ENCODE assay signal across 8 cellular contexts in the genomic region with DNA sequence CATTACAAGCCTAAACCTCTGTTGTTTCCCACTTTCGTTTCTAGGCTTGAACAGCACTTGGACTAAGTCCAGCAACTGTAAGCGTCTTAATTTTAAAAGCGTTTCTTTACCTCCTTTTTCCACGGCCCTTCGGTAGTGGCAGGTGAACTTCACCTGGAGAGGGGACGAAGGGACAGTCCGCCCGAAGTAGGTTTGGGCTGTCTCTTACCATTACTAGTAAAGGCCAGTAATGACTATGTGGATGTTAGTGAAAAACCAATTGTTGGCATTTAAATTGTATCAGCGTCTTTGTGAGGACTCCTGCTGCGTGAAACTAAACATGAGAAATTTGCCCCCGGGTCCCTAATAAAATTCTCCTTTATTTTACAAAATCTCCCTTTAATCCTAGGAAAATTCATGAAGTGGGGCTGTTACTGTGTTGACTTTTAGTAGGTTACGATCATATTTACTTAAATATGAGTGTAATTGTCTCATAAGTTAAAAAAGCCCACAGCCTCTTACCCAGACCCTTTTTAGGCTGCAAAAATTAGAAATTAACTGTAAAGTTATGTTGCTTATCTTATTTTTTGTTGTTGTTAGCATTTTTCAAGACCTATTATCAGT. TPM values are rescaled to one million over a fixed set of nuclear protein-coding genes. Genes with fewer than 3 reads are reported as not detected.
DNase-seq lines count a peak whose midpoint lies in the region; ATAC-seq and TF ChIP-seq lines count a peak whose summit lies in the region.

No MANE protein-coding gene starts in this region.

- ATAC-seq in activated CD8-positive, alpha-beta T cell treated with anti-CD3 and anti-CD28 coated beads for 36 hours = peak; percentile 8
- peak; percentile 0 to 10 for ATAC-seq in gastrocnemius medialis
- no peak for ATAC-seq in HG02678 (IDR thresholded peaks at IDR 0.05; ENCODE audit: unreplicated experiment)
- ATAC-seq in GM21717 (IDR thresholded peaks at IDR 0.05; ENCODE audit: unreplicated experiment) = no peak
- ATAC-seq in HG02981 (IDR thresholded peaks at IDR 0.05; ENCODE audit: unreplicated experiment) = no peak

- in situ Hi-C loops in gastrocnemius medialis (cut with MboI; ENCODE audit: low sequenced_read_pairs in 4 of 4) = loop anchor here in 2 of 4 donors (10.0 kb wide), 2 partner anchors 71 to 109 kb away; a partner anchor contains a TSS

- peak overlapping the region; percentile 45 for H2BK5ac ChIP-seq in H9 (ENCODE audit: insufficient read length, low read length)

- H3K27me3 Mint-ChIP-seq in H9 (ENCODE audit: low read depth) = no peaks in the 10 kb centered on the region; the same call in 1 of the 2 replicates
- H3K27me3 Mint-ChIP-seq in activated CD8-positive, alpha-beta T cell treated with anti-CD3 and anti-CD28 coated beads for 36 hours = no peaks in the 10 kb centered on the region

- peak overlapping the region; percentile 96 for H2AFZ ChIP-seq in ACC112 (ENCODE audit: low read length, unreplicated experiment)
- no peak overlapping the region for H2AFZ ChIP-seq in H9 (ENCODE audit: low read length)

- no peak for DNase-seq in H9
- no peak for DNase-seq in activated CD8-positive, alpha-beta T cell treated with anti-CD3 and anti-CD28 coated beads for 36 hours
- no peak for DNase-seq in left ventricle myocardium inferior
- DNase-seq in gastrocnemius medialis = no peak

- peak overlapping the region; percentile 29 for H4K8ac ChIP-seq in H9 (replicated peaks; ENCODE audit: insufficient read length, low read depth, low read length)

- H2BK120ac ChIP-seq in H9 (ENCODE audit: low read depth, low read length, poor library complexity, severe bottlenecking) = no peak overlapping the region

- CTCF ChIA-PET in activated CD8-positive, alpha-beta T cell treated with anti-CD3 and anti-CD28 coated beads for 36 hours (lab: Charles Lee) = interaction anchor here (0.6 to 3.1 kb wide), 11 partner anchors 13 to 142 kb away, joined by 3 to 21 read pairs (median 7); a partner anchor contains a TSS

- H4K91ac ChIP-seq in H9 (ENCODE audit: insufficient read length, low read depth, low read length) = no peak overlapping the region

- peak overlapping the region; percentile 98 for H4K5ac ChIP-seq in H9 (ENCODE audit: insufficient read length, low read depth, low read length)

- H3K36me3 Mint-ChIP-seq in H9 (ENCODE audit: insufficient read depth in 1 of 3, low read depth in 3 of 3) = peaks cover 0 to 3% (median 0%) of the 10 kb centered on the region in 3 experiments; a peak in 2 of 7 replicates
- H3K36me3 Mint-ChIP-seq in activated CD8-positive, alpha-beta T cell treated with anti-CD3 and anti-CD28 coated beads for 36 hours (ENCODE audit: low read depth) = no peaks in the 10 kb centered on the region

- peak overlapping the region; percentile 71 for H3K27ac ChIP-seq in ACC112 (ENCODE audit: low read depth, low read length)
- H3K27ac ChIP-seq in H9 (ENCODE audit: insufficient read length, low read depth, low read length) = peak overlapping the region; percentile 58
- peak overlapping the region; percentile 100 for H3K27ac ChIP-seq in left ventricle myocardium inferior (replicated peaks)
- H3K27ac ChIP-seq in gastrocnemius medialis = peak overlapping the region; percentile 91 to 99 (median 97)

- peaks cover 41 to 48% of the 10 kb centered on the region in 2 experiments for H3K4me1 Mint-ChIP-seq in H9
- peaks cover 57% of the 10 kb centered on the region for H3K4me1 Mint-ChIP-seq in activated CD8-positive, alpha-beta T cell treated with anti-CD3 and anti-CD28 coated beads for 36 hours (ENCODE audit: low read depth)

- POLR2A ChIA-PET in activated CD8-positive, alpha-beta T cell treated with anti-CD3 and anti-CD28 coated beads for 36 hours (lab: Charles Lee) = interaction anchor here (0.7 to 3.8 kb wide), 5 partner anchors 13 to 89 kb away, joined by 3 to 24 read pairs (median 3); no protein-coding TSS in a partner anchor

- TF ChIP-seq CTCF in H9 (conservative IDR thresholded peaks at IDR 0.05) (no peak), left ventricle myocardium inferior (IDR thresholded peaks at IDR 0.05; ENCODE audit: borderline replicate concordance) (no peak), gastrocnemius medialis (IDR thresholded peaks at IDR 0.05 in 4 of 5, conservative IDR thresholded peaks at IDR 0.05 in 1 of 5) (no peak)
- TF ChIP-seq CTCF in activated CD8-positive, alpha-beta T cell treated with anti-CD3 and anti-CD28 coated beads for 36 hours (IDR thresholded peaks at IDR 0.05) = no peak

- intact Hi-C loops in activated CD8-positive, alpha-beta T cell treated with anti-CD3 and anti-CD28 coated beads for 36 hours (cut with micrococcal nuclease) = loop anchor here (5.0 to 10.0 kb wide), 3 partner anchors 107 to 271 kb away; no protein-coding TSS in a partner anchor
- intact Hi-C loops in left ventricle myocardium inferior (cut with micrococcal nuclease) = loop anchor here (10.0 kb wide), 2 partner anchors 71 to 109 kb away; a partner anchor contains a TSS
- intact Hi-C loops in gastrocnemius medialis (cut with DNase I; ENCODE audit: low total_unique reads) = loop anchor here (1.0 to 5.0 kb wide), 4 partner anchors 69 to 197 kb away; a partner anchor contains a TSS

- WGBS in H9 (ENCODE audit: extremely low coverage, insufficient read length, low lambda C conversion rate) = no CpG with 5 or more reads among the region's 12 CpGs

- H3K9ac ChIP-seq in H9 (ENCODE audit: extremely low read depth, insufficient read length, low read length) = peak overlapping the region; percentile 100

- H3K27ac Mint-ChIP-seq in H9 = peak overlapping the region; percentile 39 to 99 (median 98); a peak in 6 of 7 replicates
- peak overlapping the region; percentile 95 for H3K27ac Mint-ChIP-seq in activated CD8-positive, alpha-beta T cell treated with anti-CD3 and anti-CD28 coated beads for 36 hours

- H3K27me3 ChIP-seq in ACC112 (ENCODE audit: insufficient read depth, low read length) (no peaks in the 10 kb centered on the region), H9 (ENCODE audit: insufficient read depth, low read length) (no peaks in the 10 kb centered on the region; the same call in 1 of the 2 replicates), left ventricle myocardium inferior (ENCODE audit: low read depth) (no peaks in the 10 kb centered on the region), gastrocnemius medialis (no peaks in the 10 kb centered on the region)

- H3K18ac ChIP-seq in H9 (ENCODE audit: insufficient read length, low read depth, low read length) = peak overlapping the region; percentile 84

- peak overlapping the region; percentile 98; the same call in 1 of the 2 replicates for H3K14ac ChIP-seq in H9 (ENCODE audit: insufficient read depth, low read length)

- H3K4ac ChIP-seq in H9 (ENCODE audit: low read depth, low read length) = no peak overlapping the region; the same call in 1 of the 2 replicates

- no peaks in the 10 kb centered on the region for H3K36me3 ChIP-seq in ACC112 (ENCODE audit: insufficient read depth, low read length)
- peaks cover under 1% of the 10 kb centered on the region for H3K36me3 ChIP-seq in left ventricle myocardium inferior
- H3K36me3 ChIP-seq in gastrocnemius medialis = no peaks in the 10 kb centered on the region

- H2BK12ac ChIP-seq in H9 (ENCODE audit: insufficient read length, low read depth, low read length) = no peak overlapping the region

- no peaks in the 10 kb centered on the region for H3K79me1 ChIP-seq in H9 (ENCODE audit: insufficient read depth, low read depth, low read length, poor library complexity, severe bottlenecking)

- H3K4me1 ChIP-seq in ACC112 (ENCODE audit: control insufficient read depth, insufficient read depth, low read length, unreplicated experiment) (peaks cover 43% of the 10 kb centered on the region), H9 (ENCODE audit: insufficient read depth, low read length) (peaks cover 4% of the 10 kb centered on the region; the same call in 1 of the 2 replicates), left ventricle myocardium inferior (peaks cover 77% of the 10 kb centered on the region), gastrocnemius medialis (peaks cover 39 to 49% of the 10 kb centered on the region in 2 donors)

- H3K23me2 ChIP-seq in H9 (ENCODE audit: insufficient read length, low read depth, low read length, poor library complexity, severe bottlenecking) = peaks cover 3% of the 10 kb centered on the region

- peak overlapping the region; percentile 64 for H3K56ac ChIP-seq in H9 (ENCODE audit: insufficient read length, low read depth, low read length)

- no peaks in the 10 kb centered on the region for H3K9me3 ChIP-seq in H9 (ENCODE audit: control insufficient read depth, low read depth, low read length)
- no peaks in the 10 kb centered on the region for H3K9me3 ChIP-seq in left ventricle myocardium inferior (replicated peaks)
- H3K9me3 ChIP-seq in gastrocnemius medialis = no peaks in the 10 kb centered on the region

- H3K9me3 Mint-ChIP-seq in H9 = no peaks in the 10 kb centered on the region; a peak in 1 of 5 replicates
- H3K9me3 Mint-ChIP-seq in activated CD8-positive, alpha-beta T cell treated with anti-CD3 and anti-CD28 coated beads for 36 hours = no peaks in the 10 kb centered on the region

- H3K4me2 ChIP-seq in H9 (ENCODE audit: insufficient read depth, insufficient read length, low read length) = peak overlapping the region; percentile 100

- peak overlapping the region; percentile 97 for H3K4me3 Mint-ChIP-seq in H9
- peak overlapping the region; percentile 88 for H3K4me3 Mint-ChIP-seq in activated CD8-positive, alpha-beta T cell treated with anti-CD3 and anti-CD28 coated beads for 36 hours

- H3K4me3 ChIP-seq in ACC112 (ENCODE audit: low read depth, low read length) (peak overlapping the region; percentile 96), left ventricle myocardium inferior (peak overlapping the region; percentile 100), gastrocnemius medialis (peak overlapping the region; percentile 76 to 99 (median 88))

- TF ChIP-seq POLR2A in gastrocnemius medialis (IDR thresholded peaks at IDR 0.05) = no peak

- no peak overlapping the region for H2BK20ac ChIP-seq in H9 (ENCODE audit: low read depth, low read length, poor library complexity, severe bottlenecking)

- no peak overlapping the region for H2BK15ac ChIP-seq in H9 (ENCODE audit: low read depth, low read length)

- H3K23ac ChIP-seq in H9 (ENCODE audit: insufficient read length, low read depth, low read length) = peak overlapping the region; percentile 9

- no peaks in the 10 kb centered on the region for H4K20me1 ChIP-seq in H9 (ENCODE audit: control insufficient read depth, insufficient read depth, insufficient read length)

- peak overlapping the region; percentile 24 for H2AK5ac ChIP-seq in H9 (ENCODE audit: insufficient read length, low read length)

- no peak overlapping the region for H3T11ph ChIP-seq in H9 (ENCODE audit: low read length)

- peaks cover 57% of the 10 kb centered on the region for H3K79me2 ChIP-seq in ACC112 (ENCODE audit: control insufficient read depth, insufficient read depth, low read length, unreplicated experiment)
- H3K79me2 ChIP-seq in H9 (ENCODE audit: insufficient read depth, low read length) = peaks cover 7% of the 10 kb centered on the region; the same call in 1 of the 2 replicates

RNA-seq across cellular contexts. Expression of a gene that starts 1.0 kb away (rescaled TPM):
- total RNA-seq in H9 (2021) (175 and 177 TPM in 2 replicates), left ventricle myocardium inferior (533 TPM), gastrocnemius medialis (100 to 1,000 TPM; 107 to 209 (median 168) TPM)
- total RNA-seq in activated CD8-positive, alpha-beta T cell treated with anti-CD3 and anti-CD28 coated beads for 36 hours = 10 to 100 TPM; 85.5 to 91.2 TPM

Comparison
In these comparisons a context has a peak if more than half of its experiments do, and no peak if none do; other contexts are left out.
1. ATAC-seq: peak in activated CD8-positive, alpha-beta T cell treated with anti-CD3 and anti-CD28 coated beads for 36 hours (single experiment) and gastrocnemius medialis (2 of 2); none in HG02678 (single experiment), GM21717 (single experiment) and HG02981 (single experiment).
2. Peak in every context shown above with its lines, with median percentiles within 50 percentile points of each other: H3K27ac ChIP-seq and H3K4me3 ChIP-seq.